1 cellular context compared by ENCODE assay signal in the genomic region with DNA sequence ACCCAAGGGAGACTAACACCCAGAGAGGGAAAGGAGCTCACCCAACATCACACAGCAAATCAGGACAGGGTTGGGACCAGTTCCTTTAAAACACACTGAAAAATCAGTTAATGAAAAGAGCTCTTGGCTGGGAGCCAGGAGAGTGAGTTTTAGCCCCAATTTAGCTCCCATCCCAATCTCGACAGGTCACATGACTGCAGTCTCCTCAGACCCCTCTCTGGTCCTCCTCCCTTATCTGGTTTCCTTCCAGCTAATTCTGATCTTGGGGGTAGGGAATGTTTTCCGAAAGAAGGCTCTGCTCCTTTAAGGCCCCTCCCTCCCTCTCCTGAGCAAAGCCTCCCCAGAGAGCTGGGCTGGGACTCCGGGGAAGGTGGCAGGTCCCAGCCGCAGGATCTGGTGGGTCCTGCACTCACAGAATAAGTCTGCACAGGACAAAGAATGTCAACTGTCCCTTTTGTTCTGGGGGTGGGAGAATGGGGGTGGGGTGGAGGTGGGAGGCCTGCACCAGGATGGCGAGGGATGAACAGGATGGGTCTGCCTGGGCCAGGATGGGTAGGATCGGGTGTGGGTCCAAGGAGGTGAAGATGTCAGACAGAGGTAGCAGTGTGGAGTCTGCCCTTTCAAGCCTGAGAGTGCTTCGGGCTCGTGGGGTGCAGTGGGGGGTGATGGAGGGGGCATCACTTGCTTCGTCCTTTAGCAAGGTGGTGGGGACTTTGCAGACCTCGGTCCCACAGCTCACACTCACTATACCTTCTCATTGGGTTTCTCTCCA.
TF ChIP-seq lines count a peak whose summit lies in the region.

No MANE protein-coding gene starts in this region.

TF ChIP-seq in GM23338, 12 proteins besides CTCF, POLR2A, EP300 and RAD21:
- TF ChIP-seq ZNF462 (CRISPR knock-in tag; IDR thresholded peaks at IDR 0.05), result no peak
- no peak for TF ChIP-seq JUNB (IDR thresholded peaks at IDR 0.05; ENCODE audit: unreplicated experiment)
- no peak for TF ChIP-seq EZH2phosphoT487 (IDR thresholded peaks at IDR 0.05; ENCODE audit: unreplicated experiment)
- TF ChIP-seq NANOG (IDR thresholded peaks at IDR 0.05; ENCODE audit: borderline replicate concordance), result no peak
- TF ChIP-seq ZNF331 (CRISPR knock-in tag; IDR thresholded peaks at IDR 0.05; ENCODE audit: low read depth), result no peak
- no peak for TF ChIP-seq ZNF114 (CRISPR knock-in tag; IDR thresholded peaks at IDR 0.05)
- TF ChIP-seq POLR2AphosphoS5 (IDR thresholded peaks at IDR 0.05; ENCODE audit: low read depth), result no peak
- no peak for TF ChIP-seq STAT1 (IDR thresholded peaks at IDR 0.05; ENCODE audit: unreplicated experiment)
